11 cellular contexts compared by ENCODE assay signal in genomic region chr1:41515131-41515678, GRCh38. TPM values are rescaled to one million over a fixed set of nuclear protein-coding genes. Genes with fewer than 3 reads are reported as not detected.
DNase-seq lines count a peak whose midpoint lies in the region; ATAC-seq, FAIRE-seq and TF ChIP-seq lines count a peak whose summit lies in the region.
"Had no signal": no experiment of that assay in that cellular context is flagged by ENCODE, and none has a peak within 500 bp of the region (broad histone marks: within the 10 kb centered on the region; RNA-seq: fewer than 3 reads in every experiment).

No MANE protein-coding gene starts in this region.

- no peaks in the 10 kb centered on the region for H3K79me2 ChIP-seq in PC-9 (ENCODE audit: low read depth)

- ATAC-seq in pancreas (peak in 3 of 4 donors; percentile 5 to 28 (median 13)), HG03097 (IDR thresholded peaks at IDR 0.05; ENCODE audit: low FRiP score, unreplicated experiment) (no peak), GM21619 (IDR thresholded peaks at IDR 0.05; ENCODE audit: unreplicated experiment) (no peak), GM18909 (IDR thresholded peaks at IDR 0.05; ENCODE audit: poor library complexity, unreplicated experiment) (no peak)

- BruUV-seq in PC-9 (replicated peaks; lab: Mats Ljungman, UMichigan): no TSS peak

- H3K27ac ChIP-seq in PC-9 (peak overlapping the region; percentile 96), pancreas (peak overlapping the region in 2 of 4 donors; percentile 31 to 45)

- H3K4me3 ChIP-seq in PC-9: peak overlapping the region; percentile 49; the same call in 1 of the 2 replicates
- no peak overlapping the region for H3K4me3 ChIP-seq in pancreas

- 0 out of 2 replicates have a peak, but pooled peaks cover 3% of the 10 kb centered on the region for H4K20me1 ChIP-seq in PC-9 (ENCODE audit: insufficient read depth)

- peaks cover 33% of the 10 kb centered on the region for H3F3A ChIP-seq in PC-9 (ENCODE audit: insufficient read depth, low read depth)

- TF ChIP-seq CTCF in GM10266 (IDR thresholded peaks at IDR 0.05; ENCODE audit: control insufficient read depth, insufficient read depth, low read depth, missing control alignments): no peak
- no peak for TF ChIP-seq CTCF in PC-9 (conservative IDR thresholded peaks at IDR 0.05)
- TF ChIP-seq CTCF in pancreas (IDR thresholded peaks at IDR 0.05): no peak

- H3K36me3 ChIP-seq in PC-9 (ENCODE audit: low read depth) (no peaks in the 10 kb centered on the region), pancreas (no peaks in the 10 kb centered on the region)

- H3K4me2 ChIP-seq in PC-9: peak overlapping the region; percentile 90

- H3K9me3 ChIP-seq in PC-9 (ENCODE audit: insufficient read depth, low read depth) (no peaks in the 10 kb centered on the region), pancreas (no peaks in the 10 kb centered on the region)

- H3K9me2 ChIP-seq in PC-9 (ENCODE audit: insufficient read depth): no peaks in the 10 kb centered on the region

- POLR2A ChIA-PET in PC-9 (lab: Charles Lee; ENCODE audit: unreplicated experiment): interaction anchor here (0.5 to 1.5 kb wide), 12 partner anchors 13 to 662 kb away, joined by 3 to 10 read pairs (median 5); partner anchors contain the start of genes CTPS1 and EDN2

- peak; percentile 28 for FAIRE-seq in frontal cortex (lab: Jason Lieb, UNC)
- FAIRE-seq in pancreas (lab: Jason Lieb, UNC): no peak

- H3K27me3 ChIP-seq in PC-9 (ENCODE audit: insufficient read depth, low read depth) (no peaks in the 10 kb centered on the region), pancreas (no peaks in the 10 kb centered on the region)

- H3K4me1 ChIP-seq in PC-9 (replicated peaks; ENCODE audit: insufficient read depth) (peaks cover 42% of the 10 kb centered on the region), pancreas (peaks cover 10 to 44% (median 31%) of the 10 kb centered on the region in 3 donors)

- H2AFZ ChIP-seq in PC-9: no peak overlapping the region

- CTCF ChIA-PET in PC-9 (lab: Charles Lee): interaction anchor here (0.8 to 4.2 kb wide), 13 partner anchors 16 to 942 kb away, joined by 3 to 17 read pairs (median 5); partner anchors contain the start of gene EDN2

- intact Hi-C loops in PC-9 (cut with micrococcal nuclease; ENCODE audit: unreplicated experiment) (loop anchor here (1.0 to 10.0 kb wide), 11 partner anchors 15 to 387 kb away; partner anchors contain the start of gene EDN2), pancreas (cut with DNase I) (no loop called here)

- WGBS in pancreas, 2 donors: 44 to 49% methylated on average over 5 of the region's 5 CpGs

- DNase-seq in GM10266 (ENCODE audit: extremely low spot score) (peak; percentile 17), PC-9 (peak; percentile 98 to 99), frontal cortex (ENCODE audit: low spot score in 2 of 2) (peak; percentile 64 to 82), pancreas (peak in 2 of 6 donors; percentile 38 to 50)
- no peak for DNase-seq in activated CD4-positive, alpha-beta T cell treated with anti-CD3 and anti-CD28 coated beads for 4 hours
- DNase-seq: naive thymus-derived CD4-positive, alpha-beta T cell; stimulated activated naive CD8-positive, alpha-beta T cell treated with anti-CD3 and anti-CD28 coated beads, Interleukin-15, amount 100 ng/mL, for 72 hours had no signal

RNA-seq across cellular contexts. Expression of gene EDN2, which starts 30.7 kb away (rescaled TPM):
- total RNA-seq in PC-9 (2021): 0.43 and 0.48 TPM in 2 replicates
- not detected for total RNA-seq in frontal cortex
- total RNA-seq in pancreas: 1 to 10 TPM; 1.2 to 3.0 (median 1.6) TPM
- polyA plus RNA-seq in pancreas: 1 to 10 TPM; 2.9 to 8.3 TPM
- total RNA-seq: CD4-positive, alpha-beta T cell; naive thymus-derived CD4-positive, alpha-beta T cell had no signal
- polyA plus RNA-seq: naive thymus-derived CD4-positive, alpha-beta T cell had no signal

Comparison
In these comparisons a context has a peak if more than half of its experiments do, and no peak if none do; other contexts are left out.
1. DNase-seq: peak in GM10266 (single experiment), PC-9 (2 of 2) and frontal cortex (2 of 2); none in activated CD4-positive, alpha-beta T cell treated with anti-CD3 and anti-CD28 coated beads for 4 hours (0 of 2).
2. ATAC-seq: peak in pancreas (3 of 4); none in HG03097 (single experiment), GM21619 (single experiment) and GM18909 (single experiment).